Comparison of ENCODE assay signal across 6 cellular contexts in genomic region chr13:77596777-77597176, GRCh38.
"Had no signal": no experiment of that assay in that cellular context is flagged by ENCODE, and none has a peak within 500 bp of the region (broad histone marks: within the 10 kb centered on the region; RNA-seq: fewer than 3 reads in every experiment).

No MANE protein-coding gene starts in this region.

- DNase-seq: H9, HCEC 1CT had no signal

- H3K4me3 Mint-ChIP-seq: GM23338, H9, IgD-negative memory B cell had no signal

- H3K9me3 Mint-ChIP-seq: GM23338, H9, IgD-negative memory B cell had no signal

- H3K4me3 ChIP-seq: GM23338 had no signal

- ATAC-seq: GM23338, HepG2 had no signal

- H3K27ac ChIP-seq: HL-60 had no signal

- H3K4me1 Mint-ChIP-seq: IgD-negative memory B cell had no signal

- H3K27ac Mint-ChIP-seq: GM23338, H9, IgD-negative memory B cell had no signal

- H3K36me3 Mint-ChIP-seq: IgD-negative memory B cell had no signal
